8 cellular contexts compared by ENCODE assay signal in the genomic region with DNA sequence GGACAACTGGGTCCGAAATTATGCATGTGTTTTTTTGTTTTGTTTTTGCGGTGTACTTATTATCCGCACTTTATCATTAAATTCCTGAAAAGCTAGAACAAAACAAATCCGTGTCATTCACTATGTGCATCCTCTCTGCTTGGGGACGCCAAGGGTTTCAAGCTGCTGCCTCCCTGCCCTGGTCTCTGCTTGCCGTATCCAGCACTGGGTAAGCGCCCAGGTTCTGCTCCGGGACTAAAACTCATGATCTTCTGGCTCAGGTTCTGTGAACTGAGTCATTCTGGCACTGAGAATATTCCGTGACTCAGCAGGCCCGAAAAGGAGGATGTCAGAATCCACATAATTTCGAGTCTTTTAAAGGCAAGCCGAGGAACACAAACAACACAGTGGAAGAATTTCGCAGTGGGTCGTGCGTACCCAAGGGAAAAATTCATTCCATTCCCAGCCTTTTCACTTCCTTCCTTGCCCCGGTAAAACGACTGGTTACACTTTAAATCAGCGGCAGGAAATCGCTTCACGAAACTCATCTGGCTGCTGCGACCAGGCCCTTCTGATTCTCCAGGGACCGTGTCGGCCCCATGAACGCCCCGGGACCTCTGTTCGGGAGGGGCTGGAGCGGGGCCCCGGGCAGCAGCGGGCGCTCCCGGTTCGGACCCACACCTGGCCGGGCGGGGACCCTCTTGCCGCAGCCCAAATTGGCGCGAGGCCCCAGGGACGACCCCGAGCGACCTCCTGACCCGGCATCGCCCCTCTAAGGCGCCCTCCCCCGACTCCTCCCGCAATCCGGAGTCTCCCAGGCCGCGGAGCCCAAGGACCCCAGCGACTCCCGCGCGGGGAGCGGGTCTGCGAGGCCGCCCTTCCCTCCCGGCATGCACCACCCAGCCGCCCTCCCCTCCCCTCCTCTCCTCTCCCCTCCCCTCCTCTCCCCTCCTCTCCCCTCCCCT. TPM values are rescaled to one million over a fixed set of nuclear protein-coding genes. Genes with fewer than 3 reads are reported as not detected.
DNase-seq lines count a peak whose midpoint lies in the region; ATAC-seq and TF ChIP-seq lines count a peak whose summit lies in the region.

No MANE protein-coding gene starts in this region.

- H3K4me1 ChIP-seq in stomach, result peaks cover 13 to 68% (median 34%) of the 10 kb centered on the region in 4 donors

- H3K4me3 Mint-ChIP-seq in activated CD8-positive, alpha-beta T cell treated with anti-CD3 and anti-CD28 coated beads, Interleukin-2, amount 10 ng/mL, durations not matched to agents 7 days and 5 days, result peak overlapping the region; percentile 42

- peaks cover 56% of the 10 kb centered on the region for H3K27me3 Mint-ChIP-seq in activated CD8-positive, alpha-beta T cell treated with anti-CD3 and anti-CD28 coated beads, Interleukin-2, amount 10 ng/mL, durations not matched to agents 7 days and 5 days (ENCODE audit: low read depth)

- CTCF ChIA-PET in HEK293T (lab: Yijun Ruan, JAX), result interaction anchor here (1.5 kb wide), 1 partner anchor 60 kb away, joined by 3 read pairs; no protein-coding TSS in a partner anchor
- CTCF ChIA-PET in activated CD8-positive, alpha-beta T cell treated with anti-CD3 and anti-CD28 coated beads, Interleukin-2, amount 10 ng/mL, durations not matched to agents 7 days and 5 days (lab: Charles Lee), result no interaction called here

- TF ChIP-seq POLR2A in stomach (IDR thresholded peaks at IDR 0.05), result peak in 1 of 4 donors; percentile 7

- DNase-seq in NCI-H345 (lab: John Stamatoyannopoulos, UW) (peak; percentile 50), NCI-H345 treated with DMSO at 0.1 percent for 48 hours (lab: John Stamatoyannopoulos, UW; ENCODE audit: unreplicated experiment) (no peak), HEK293T (ENCODE audit: extremely low spot score) (peak; percentile 58), NCI-H146 treated with DMSO at 0.1 percent for 48 hours (lab: John Stamatoyannopoulos, UW; ENCODE audit: unreplicated experiment) (peak; percentile 58), middle frontal gyrus (ENCODE audit: extremely low spot score, low spot score) (peak; percentile 53), stomach (peak; percentile 82)
- no peak for DNase-seq in activated CD8-positive, alpha-beta T cell treated with anti-CD3 and anti-CD28 coated beads, Interleukin-2, amount 10 ng/mL, durations not matched to agents 7 days and 5 days

- H3K4me1 Mint-ChIP-seq in activated CD8-positive, alpha-beta T cell treated with anti-CD3 and anti-CD28 coated beads, Interleukin-2, amount 10 ng/mL, durations not matched to agents 7 days and 5 days (ENCODE audit: low read depth), result peaks cover 11% of the 10 kb centered on the region

- intact Hi-C loops in stomach (cut with DNase I; ENCODE audit: low total_unique reads), result loop anchor here (5.0 kb wide), 1 partner anchor 60 kb away; no protein-coding TSS in a partner anchor

- no peaks in the 10 kb centered on the region for H3K36me3 Mint-ChIP-seq in activated CD8-positive, alpha-beta T cell treated with anti-CD3 and anti-CD28 coated beads, Interleukin-2, amount 10 ng/mL, durations not matched to agents 7 days and 5 days (ENCODE audit: low read depth)

- peak overlapping the region; percentile 99 to 100 (median 99) for H3K27ac ChIP-seq in stomach

- H3K9me3 ChIP-seq in stomach, result no peaks in the 10 kb centered on the region

- H3K27ac Mint-ChIP-seq in activated CD8-positive, alpha-beta T cell treated with anti-CD3 and anti-CD28 coated beads, Interleukin-2, amount 10 ng/mL, durations not matched to agents 7 days and 5 days, result no peak overlapping the region

- peak; percentile 35 for ATAC-seq in activated CD8-positive, alpha-beta T cell treated with anti-CD3 and anti-CD28 coated beads, Interleukin-2, amount 10 ng/mL, durations not matched to agents 7 days and 5 days
- peak; percentile 81 for ATAC-seq in esophagus mucosa

- peak; percentile 51 for TF ChIP-seq EP300 in stomach (IDR thresholded peaks at IDR 0.05)

- no peak for TF ChIP-seq CTCF in stomach (IDR thresholded peaks at IDR 0.05)

- 1 to 8% (median 4%) methylated on average over 21 to 56 of the region's 57 CpGs for WGBS in stomach, 5 donors

- H3K27me3 ChIP-seq in stomach, result peaks cover 0 to 8% (median 0%) of the 10 kb centered on the region in 3 donors

- H3K36me3 ChIP-seq in stomach, result no peaks in the 10 kb centered on the region

- POLR2A ChIA-PET in HEK293T (lab: Yijun Ruan, JAX), result no interaction called here
- POLR2A ChIA-PET in activated CD8-positive, alpha-beta T cell treated with anti-CD3 and anti-CD28 coated beads, Interleukin-2, amount 10 ng/mL, durations not matched to agents 7 days and 5 days (lab: Charles Lee), result no interaction called here

- H3K4me3 ChIP-seq in stomach, result peak overlapping the region; percentile 69 to 87 (median 80)

- H3K9me3 Mint-ChIP-seq in activated CD8-positive, alpha-beta T cell treated with anti-CD3 and anti-CD28 coated beads, Interleukin-2, amount 10 ng/mL, durations not matched to agents 7 days and 5 days (ENCODE audit: insufficient read depth), result no peaks in the 10 kb centered on the region

TF ChIP-seq in HEK293T, 16 proteins besides CTCF, POLR2A, EP300 and RAD21:
- TF ChIP-seq ELF4 (IDR thresholded peaks at IDR 0.05), result peak; percentile 58; the same call in 1 of the 2 replicates
- no peak for TF ChIP-seq FOXA1 (IDR thresholded peaks at IDR 0.05)
- TF ChIP-seq TARDBP (IDR thresholded peaks at IDR 0.05), result no peak
- 0 out of 2 replicates have a peak, but pooled peaks have one; percentile 13 for TF ChIP-seq LEF1 (IDR thresholded peaks at IDR 0.05; ENCODE audit: borderline replicate concordance)

RNA-seq across cellular contexts. Expression of gene LAMC1, which starts 0.7 kb away (rescaled TPM):
- not detected for total RNA-seq in activated CD8-positive, alpha-beta T cell treated with anti-CD3 and anti-CD28 coated beads, Interleukin-2, amount 10 ng/mL, durations not matched to agents 7 days and 5 days
- total RNA-seq in esophagus mucosa (26.9 TPM), stomach (100 to 1,000 TPM; 110 to 355 (median 208) TPM)
- 10 to 100 TPM; 11.7 to 16.4 (median 12.5) TPM for polyA plus RNA-seq in stomach

Comparison
In these comparisons a context has a peak if more than half of its experiments do, and no peak if none do; other contexts are left out.
1. DNase-seq: peak in NCI-H345 (single experiment), HEK293T (single experiment), NCI-H146 treated with DMSO at 0.1 percent for 48 hours (single experiment), middle frontal gyrus (single experiment) and stomach (single experiment); none in NCI-H345 treated with DMSO at 0.1 percent for 48 hours (single experiment) and activated CD8-positive, alpha-beta T cell treated with anti-CD3 and anti-CD28 coated beads, Interleukin-2, amount 10 ng/mL, durations not matched to agents 7 days and 5 days (single experiment).
2. RNA of gene LAMC1, which starts 0.7 kb away (total RNA-seq): 110 to 355 TPM in stomach and 26.9 TPM in esophagus mucosa (single experiment); not detected in activated CD8-positive, alpha-beta T cell treated with anti-CD3 and anti-CD28 coated beads, Interleukin-2, amount 10 ng/mL, durations not matched to agents 7 days and 5 days; every median in the first group is over 10 times any median in the second.